8 cellular contexts compared by ENCODE assay signal in genomic region chr2:84459028-84459943, GRCh38. TPM values are rescaled to one million over a fixed set of nuclear protein-coding genes. Genes with fewer than 3 reads are reported as not detected.
DNase-seq lines count a peak whose midpoint lies in the region; ATAC-seq, FAIRE-seq and TF ChIP-seq lines count a peak whose summit lies in the region.

SUCLG1 (minus strand) TSS chr2:84459280; CDS start chr2:84459269, 11 bp downstream.

- no peaks in the 10 kb centered on the region for H3F3A ChIP-seq in Loucy (ENCODE audit: low read depth)

- H2AFZ ChIP-seq in Loucy (ENCODE audit: low read length): peak within 1 kb of the TSS; percentile 99

- H3K79me2 ChIP-seq in Loucy (ENCODE audit: insufficient read depth, low read length): peaks cover 38% of the 10 kb centered on the region

- H3K4me3 ChIP-seq in Loucy (ENCODE audit: low read length, poor library complexity, severe bottlenecking) (peak within 1 kb of the TSS; percentile 89), fibroblast of pulmonary artery (replicated peaks; ENCODE audit: low read depth, low read length) (peak within 1 kb of the TSS; percentile 70)

- H3K36me3 ChIP-seq in Loucy (ENCODE audit: insufficient read depth, low read length): no peaks in the 10 kb centered on the region

- ATAC-seq in natural killer cell treated with Interleukin-12 subunit alpha and Interleukin-12 subunit beta and Interleukin-15 and Interleukin-18, amount 100 ng/mL, for 72 hours: peak; percentile 98 to 99

- H3K9me3 ChIP-seq in Loucy (ENCODE audit: insufficient read depth, low read depth, low read length): no peaks in the 10 kb centered on the region

- H3K36me3 Mint-ChIP-seq in natural killer cell treated with Interleukin-12 subunit alpha and Interleukin-12 subunit beta and Interleukin-15 and Interleukin-18, amount 100 ng/mL, for 72 hours: no peaks in the 10 kb centered on the region
- H3K36me3 Mint-ChIP-seq in stimulated activated naive CD8-positive, alpha-beta T cell treated with anti-CD3 and anti-CD28 coated beads, Interleukin-15, Interleukin-2, amounts not matched to agents 100 ng/mL and 50 ng/mL, for 24 hours (ENCODE audit: low read depth): peaks cover 8% of the 10 kb centered on the region

- H3K27ac Mint-ChIP-seq in natural killer cell treated with Interleukin-12 subunit alpha and Interleukin-12 subunit beta and Interleukin-15 and Interleukin-18, amount 100 ng/mL, for 72 hours: peak within 1 kb of the TSS; percentile 90 to 95
- peak within 1 kb of the TSS; percentile 99 for H3K27ac Mint-ChIP-seq in stimulated activated naive CD8-positive, alpha-beta T cell treated with anti-CD3 and anti-CD28 coated beads, Interleukin-15, Interleukin-2, amounts not matched to agents 100 ng/mL and 50 ng/mL, for 24 hours

- peaks cover 17% of the 10 kb centered on the region for H4K20me1 ChIP-seq in Loucy (ENCODE audit: insufficient read depth, low read length, poor library complexity, severe bottlenecking)

- DNase-seq in EL: peak; percentile 85
- DNase-seq in H54 (ENCODE audit: insufficient read length, low spot score): peak; percentile 80
- DNase-seq in activated T-helper 9 cell treated with anti-CD3 and anti-CD28 coated beads, Interleukin-2, amount 50 U/mL, for 16 hours (ENCODE audit: low read depth): peak; percentile 76
- DNase-seq in fibroblast of pulmonary artery (ENCODE audit: low read depth): peak; percentile 82
- peak; percentile 92 for DNase-seq in natural killer cell treated with Interleukin-12 subunit alpha and Interleukin-12 subunit beta and Interleukin-15 and Interleukin-18, amount 100 ng/mL, for 72 hours (ENCODE audit: low spot score)

- H3K4me2 ChIP-seq in Loucy (ENCODE audit: low read depth, low read length, poor library complexity, severe bottlenecking): peak within 1 kb of the TSS; percentile 94

- no peaks in the 10 kb centered on the region for H3K9me3 Mint-ChIP-seq in natural killer cell treated with Interleukin-12 subunit alpha and Interleukin-12 subunit beta and Interleukin-15 and Interleukin-18, amount 100 ng/mL, for 72 hours
- no peaks in the 10 kb centered on the region for H3K9me3 Mint-ChIP-seq in stimulated activated naive CD8-positive, alpha-beta T cell treated with anti-CD3 and anti-CD28 coated beads, Interleukin-15, Interleukin-2, amounts not matched to agents 100 ng/mL and 50 ng/mL, for 24 hours

- no peaks in the 10 kb centered on the region for H3K27me3 ChIP-seq in Loucy (ENCODE audit: insufficient read depth, low read length, poor library complexity, severe bottlenecking)

- TF ChIP-seq POLR2A in H54 (IDR thresholded peaks at IDR 0.05; ENCODE audit: low read depth, low read length) (peak; percentile 71), Raji (IDR thresholded peaks at IDR 0.05; ENCODE audit: insufficient read depth, low read depth, low read length) (peak; percentile 74)

- H3K27me3 Mint-ChIP-seq in natural killer cell treated with Interleukin-12 subunit alpha and Interleukin-12 subunit beta and Interleukin-15 and Interleukin-18, amount 100 ng/mL, for 72 hours: no peaks in the 10 kb centered on the region
- no peaks in the 10 kb centered on the region for H3K27me3 Mint-ChIP-seq in stimulated activated naive CD8-positive, alpha-beta T cell treated with anti-CD3 and anti-CD28 coated beads, Interleukin-15, Interleukin-2, amounts not matched to agents 100 ng/mL and 50 ng/mL, for 24 hours

- peak; percentile 83 for FAIRE-seq in H54 (lab: Jason Lieb, UNC)

- H3K4me1 ChIP-seq in Loucy (ENCODE audit: insufficient read depth, low read length, poor library complexity, severe bottlenecking): peaks cover 29% of the 10 kb centered on the region

- peak within 1 kb of the TSS; percentile 94 for H3K4me3 Mint-ChIP-seq in natural killer cell treated with Interleukin-12 subunit alpha and Interleukin-12 subunit beta and Interleukin-15 and Interleukin-18, amount 100 ng/mL, for 72 hours
- peak within 1 kb of the TSS; percentile 98 for H3K4me3 Mint-ChIP-seq in stimulated activated naive CD8-positive, alpha-beta T cell treated with anti-CD3 and anti-CD28 coated beads, Interleukin-15, Interleukin-2, amounts not matched to agents 100 ng/mL and 50 ng/mL, for 24 hours

- peak within 1 kb of the TSS; percentile 88 for H3K9ac ChIP-seq in Loucy (ENCODE audit: low read depth, low read length, poor library complexity, severe bottlenecking)

- H3K4me1 Mint-ChIP-seq in natural killer cell treated with Interleukin-12 subunit alpha and Interleukin-12 subunit beta and Interleukin-15 and Interleukin-18, amount 100 ng/mL, for 72 hours (ENCODE audit: low read depth in 2 of 2): peaks cover 33 to 37% of the 10 kb centered on the region in 2 donors
- peaks cover 42% of the 10 kb centered on the region for H3K4me1 Mint-ChIP-seq in stimulated activated naive CD8-positive, alpha-beta T cell treated with anti-CD3 and anti-CD28 coated beads, Interleukin-15, Interleukin-2, amounts not matched to agents 100 ng/mL and 50 ng/mL, for 24 hours (ENCODE audit: low read depth)

- TF ChIP-seq CTCF in Loucy (conservative IDR thresholded peaks at IDR 0.05; ENCODE audit: low read length): no peak
- TF ChIP-seq CTCF in fibroblast of pulmonary artery (IDR thresholded peaks at IDR 0.05; ENCODE audit: low read length, missing control alignments): no peak

- no peaks in the 10 kb centered on the region for H3K9me2 ChIP-seq in Loucy (replicated peaks; ENCODE audit: low read depth, low read length)

RNA-seq across cellular contexts. Expression of gene SUCLG1, which starts in this region (rescaled TPM):
- total RNA-seq in natural killer cell treated with Interleukin-12 subunit alpha and Interleukin-12 subunit beta and Interleukin-15 and Interleukin-18, amount 100 ng/mL, for 72 hours: 10 to 100 TPM; 58.1 to 67.8 TPM

Comparison
In these comparisons a context has a peak if more than half of its experiments do, and no peak if none do; other contexts are left out.
1. Peak in every context shown above with its lines: DNase-seq, ATAC-seq and H3K4me3 ChIP-seq.